19 cellular contexts compared by ENCODE assay signal in the genomic region with DNA sequence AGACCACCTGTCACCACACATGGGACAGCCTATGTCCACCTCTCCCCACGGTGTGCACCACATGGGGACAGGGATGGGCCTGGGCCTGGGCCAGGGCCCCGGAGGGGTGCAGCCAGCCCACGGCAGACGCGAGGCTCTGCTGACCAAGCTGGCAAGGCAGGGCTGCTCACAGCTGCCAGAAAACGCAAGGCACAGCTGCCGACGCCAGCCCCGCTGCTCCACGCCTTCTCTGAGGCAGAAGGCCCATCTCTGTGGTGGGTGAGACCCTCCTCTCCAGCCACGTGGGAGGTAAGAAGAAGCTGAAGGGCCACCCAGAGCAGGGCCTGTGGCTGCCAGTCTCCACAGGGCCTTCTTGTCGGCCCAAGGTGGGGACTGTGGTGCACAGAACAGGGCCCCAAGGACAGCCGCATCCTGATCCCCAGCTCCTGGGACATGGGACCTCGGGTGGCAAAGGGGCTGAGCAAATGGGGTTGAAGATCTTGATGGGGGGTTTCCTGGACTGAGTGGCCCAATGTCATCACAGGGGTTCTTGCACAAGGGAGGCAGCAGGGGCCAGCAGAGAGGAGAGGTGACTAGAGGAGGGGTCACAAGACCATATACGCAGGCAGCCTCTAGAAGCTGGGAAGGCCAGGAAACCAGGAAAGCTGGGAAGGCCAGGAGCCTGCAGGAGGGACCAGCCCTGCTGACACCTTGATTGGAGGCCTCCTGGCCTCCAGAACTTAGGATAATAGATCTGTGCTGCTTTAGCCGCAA.
DNase-seq lines count a peak whose midpoint lies in the region; ATAC-seq, FAIRE-seq and TF ChIP-seq lines count a peak whose summit lies in the region.
"Had no signal": no experiment of that assay in that cellular context is flagged by ENCODE, and none has a peak within 500 bp of the region (broad histone marks: within the 10 kb centered on the region; RNA-seq: fewer than 3 reads in every experiment).

No MANE protein-coding gene starts in this region.

- H3K4me3 Mint-ChIP-seq in stimulated activated naive CD8-positive, alpha-beta T cell treated with anti-CD3 and anti-CD28 coated beads, Interleukin-15, amount 100 ng/mL, for 72 hours, result no peak overlapping the region
- H3K4me3 Mint-ChIP-seq: activated naive CD8-positive, alpha-beta T cell treated with anti-CD3 and anti-CD28 coated beads, Interleukin-2, amount 10 ng/mL, durations not matched to agents 7 days and 5 days; CD4-positive, CD25-positive, alpha-beta regulatory T cell; endodermal cell had no signal

- DNase-seq in stimulated activated naive CD8-positive, alpha-beta T cell treated with anti-CD3 and anti-CD28 coated beads, Interleukin-15, amount 100 ng/mL, for 72 hours, result no peak
- no peak for DNase-seq in stimulated activated naive CD8-positive, alpha-beta T cell treated with anti-CD3 and anti-CD28 coated beads, Interleukin-15, Interleukin-2, amounts not matched to agents 100 U/mL and 50 U/mL, for 24 hours
- DNase-seq in gastrocnemius medialis (no peak), D721Med (ENCODE audit: insufficient read length, low spot score) (no peak), C1 segment of cervical spinal cord (lab: John Stamatoyannopoulos, UW) (no peak), activated T-cell treated with anti-CD3 and anti-CD28 coated beads for 4 hours (no peak)
- no peak for DNase-seq in stimulated activated naive CD4-positive, alpha-beta T cell (lab: John Stamatoyannopoulos, UW)
- DNase-seq: activated naive CD8-positive, alpha-beta T cell treated with anti-CD3 and anti-CD28 coated beads, Interleukin-2, amount 10 ng/mL, durations not matched to agents 7 days and 5 days; activated T-cell treated with anti-CD3 and anti-CD28 coated beads, Interleukin-2, amount 50 U/mL, for 1 hour; CD4-positive, CD25-positive, alpha-beta regulatory T cell; central memory CD4-positive, alpha-beta T cell; endodermal cell; NCI-H1105; NCI-H774; Peyer's patch; stimulated activated CD4-positive, alpha-beta T cell treated with anti-CD3 and anti-CD28 coated beads, Interleukin-1b, Interleukin-23, amount 100 ng/mL, for 48 hours had no signal

- intact Hi-C loops in gastrocnemius medialis (cut with DNase I; ENCODE audit: low total_unique reads), result no loop called here

- no peak overlapping the region for H3K27ac Mint-ChIP-seq in stimulated activated naive CD8-positive, alpha-beta T cell treated with anti-CD3 and anti-CD28 coated beads, Interleukin-15, amount 100 ng/mL, for 72 hours
- H3K27ac Mint-ChIP-seq: activated naive CD8-positive, alpha-beta T cell treated with anti-CD3 and anti-CD28 coated beads, Interleukin-2, amount 10 ng/mL, durations not matched to agents 7 days and 5 days; CD4-positive, CD25-positive, alpha-beta regulatory T cell; endodermal cell had no signal

- peaks cover 21 to 29% of the 10 kb centered on the region in 2 donors for H3K4me1 ChIP-seq in gastrocnemius medialis
- H3K4me1 ChIP-seq: Peyer's patch had no signal

- no peak for TF ChIP-seq CTCF in gastrocnemius medialis (IDR thresholded peaks at IDR 0.05 in 4 of 5, conservative IDR thresholded peaks at IDR 0.05 in 1 of 5)
- no peak for TF ChIP-seq CTCF in D721Med (IDR thresholded peaks at IDR 0.05; ENCODE audit: insufficient read depth, missing control alignments)

- H3K9me3 ChIP-seq in gastrocnemius medialis, result no peaks in the 10 kb centered on the region
- H3K9me3 ChIP-seq: Peyer's patch, thyroid gland had no signal

- no peaks in the 10 kb centered on the region for H3K36me3 ChIP-seq in gastrocnemius medialis
- H3K36me3 ChIP-seq: Peyer's patch, thyroid gland had no signal

- no peak for TF ChIP-seq POLR2A in gastrocnemius medialis (IDR thresholded peaks at IDR 0.05)

- H3K9me3 Mint-ChIP-seq in stimulated activated naive CD8-positive, alpha-beta T cell treated with anti-CD3 and anti-CD28 coated beads, Interleukin-15, amount 100 ng/mL, for 72 hours, result no peaks in the 10 kb centered on the region
- H3K9me3 Mint-ChIP-seq: activated naive CD8-positive, alpha-beta T cell treated with anti-CD3 and anti-CD28 coated beads, Interleukin-2, amount 10 ng/mL, durations not matched to agents 7 days and 5 days; endodermal cell had no signal

- no peaks in the 10 kb centered on the region for H3K27me3 ChIP-seq in layer of hippocampus (ENCODE audit: control insufficient read depth, insufficient read depth, low read length)
- H3K27me3 ChIP-seq in gastrocnemius medialis, result no peaks in the 10 kb centered on the region
- H3K27me3 ChIP-seq: Peyer's patch, thyroid gland had no signal

- no peak overlapping the region for H3K4me3 ChIP-seq in gastrocnemius medialis
- H3K4me3 ChIP-seq: Peyer's patch, thyroid gland had no signal

- no peaks in the 10 kb centered on the region for H3K27me3 Mint-ChIP-seq in stimulated activated naive CD8-positive, alpha-beta T cell treated with anti-CD3 and anti-CD28 coated beads, Interleukin-15, amount 100 ng/mL, for 72 hours
- H3K27me3 Mint-ChIP-seq: activated naive CD8-positive, alpha-beta T cell treated with anti-CD3 and anti-CD28 coated beads, Interleukin-2, amount 10 ng/mL, durations not matched to agents 7 days and 5 days; CD4-positive, CD25-positive, alpha-beta regulatory T cell had no signal

- in situ Hi-C loops in gastrocnemius medialis (cut with MboI; ENCODE audit: low sequenced_read_pairs in 4 of 4), result no loop called here

- ATAC-seq in stimulated activated naive CD8-positive, alpha-beta T cell treated with anti-CD3 and anti-CD28 coated beads, Interleukin-15, amount 100 ng/mL, for 72 hours, result peak; percentile 44
- no peak for ATAC-seq in stimulated activated naive CD8-positive, alpha-beta T cell treated with anti-CD3 and anti-CD28 coated beads, Interleukin-15, Interleukin-2, amounts not matched to agents 100 U/mL and 50 U/mL, for 24 hours
- ATAC-seq in gastrocnemius medialis, result no peak

- H3K27ac ChIP-seq in layer of hippocampus (ENCODE audit: low read depth, low read length) (peak overlapping the region; percentile 49), gastrocnemius medialis (peak overlapping the region in 3 of 4 donors; percentile 42 to 58 (median 51))
- H3K27ac ChIP-seq: KMS-11, thyroid gland had no signal

- H3K4me1 Mint-ChIP-seq in stimulated activated naive CD8-positive, alpha-beta T cell treated with anti-CD3 and anti-CD28 coated beads, Interleukin-15, amount 100 ng/mL, for 72 hours, result no peaks in the 10 kb centered on the region
- H3K4me1 Mint-ChIP-seq: activated naive CD8-positive, alpha-beta T cell treated with anti-CD3 and anti-CD28 coated beads, Interleukin-2, amount 10 ng/mL, durations not matched to agents 7 days and 5 days; endodermal cell had no signal

- no peak for FAIRE-seq in D721Med (lab: Jason Lieb, UNC)
